ENCODE assay signal across 1 cellular context in the genomic region with DNA sequence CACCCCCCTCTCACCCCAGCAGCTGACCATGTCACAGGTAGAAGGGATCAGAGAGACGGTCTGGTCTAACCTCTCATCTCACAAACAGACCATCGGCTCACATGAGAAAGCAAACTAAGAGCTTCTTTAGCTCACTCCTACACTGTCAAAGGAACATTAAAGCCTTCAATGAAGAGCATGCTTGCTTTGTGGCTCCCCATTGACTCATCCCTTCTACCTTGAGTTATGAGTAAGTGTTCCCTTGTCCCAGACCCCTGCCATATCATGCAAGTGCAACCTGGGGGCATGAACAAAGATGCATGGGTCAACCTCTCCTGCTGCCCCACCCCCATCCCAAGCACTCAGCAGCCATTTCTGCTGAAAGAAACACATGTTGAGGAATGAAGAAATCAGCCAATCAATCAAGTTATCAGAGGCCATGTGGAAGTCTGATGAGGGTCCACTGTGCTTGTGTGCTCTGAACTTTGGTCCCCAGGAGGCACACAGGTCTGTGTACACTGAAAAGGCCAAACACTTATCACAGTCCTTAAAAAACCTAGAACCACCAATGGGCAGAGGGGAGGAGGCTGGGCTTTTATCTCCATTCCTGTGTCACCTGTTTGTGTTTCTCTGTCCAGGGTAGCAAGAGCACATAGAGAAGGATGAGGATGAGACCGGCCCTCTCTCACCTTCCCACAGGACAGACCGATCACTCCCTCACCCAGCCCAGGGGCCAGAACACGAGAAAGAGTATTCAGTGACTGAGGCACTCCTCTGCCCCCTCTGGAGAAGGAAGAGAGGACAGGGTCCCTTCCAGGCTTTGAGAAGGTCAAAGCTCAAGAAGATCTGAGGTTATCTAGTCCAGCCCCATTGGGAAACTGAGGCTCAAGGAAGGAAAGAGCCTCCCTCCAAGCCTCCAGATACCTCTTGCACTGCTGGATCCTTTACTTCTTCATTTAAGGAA.
TF ChIP-seq lines count a peak whose summit lies in the region.

No MANE protein-coding gene starts in this region.

TF ChIP-seq in A549, 52 proteins besides CTCF, POLR2A, EP300 and RAD21 (continued from another document):
- no peak for TF ChIP-seq HMGXB4 (CRISPR knock-in tag; IDR thresholded peaks at IDR 0.05; ENCODE audit: borderline replicate concordance)
